8 cellular contexts compared by ENCODE assay signal in the genomic region with DNA sequence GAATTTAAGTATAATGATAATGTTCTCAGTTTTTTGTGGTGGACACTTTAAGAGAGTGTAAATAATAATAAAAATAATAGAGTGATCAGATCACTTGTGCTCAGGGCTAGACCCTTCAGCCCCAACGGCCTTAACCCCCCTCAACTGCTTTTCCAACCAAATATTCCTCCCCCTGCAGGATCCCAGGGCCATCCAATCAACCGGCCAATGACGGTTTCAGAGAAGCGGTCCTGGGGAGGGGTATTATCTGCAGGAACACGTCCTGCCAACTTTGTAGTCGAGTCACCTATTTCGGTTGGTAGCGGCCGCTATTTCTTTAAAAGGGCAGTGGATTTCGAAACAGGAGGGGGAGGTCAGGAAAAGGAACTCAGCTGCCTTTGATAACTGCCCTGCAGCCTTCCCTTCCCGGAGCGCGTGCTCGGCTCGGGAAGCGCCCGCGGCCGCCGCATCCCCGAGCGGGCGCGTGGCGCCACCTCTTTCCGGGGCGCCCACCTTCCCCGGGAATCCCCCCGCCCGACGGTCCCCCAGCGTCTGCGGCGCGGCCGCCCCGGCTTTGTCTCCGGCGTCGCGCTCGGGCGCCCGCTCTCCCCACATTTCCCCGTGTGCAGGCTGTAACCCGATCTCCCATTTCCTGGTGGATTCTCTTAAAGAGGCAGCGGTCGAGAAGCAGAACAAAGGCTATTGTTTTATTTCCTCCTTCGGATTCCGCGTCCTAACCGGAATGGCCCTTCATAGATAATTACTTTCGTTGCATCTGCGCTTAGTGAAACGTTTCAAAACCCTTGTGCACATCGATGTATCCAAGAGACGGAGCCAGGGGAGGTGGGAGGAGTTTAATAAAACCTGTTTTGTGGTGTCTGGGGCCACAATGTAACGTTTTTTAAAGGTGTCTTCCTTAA. TPM values are rescaled to one million over a fixed set of nuclear protein-coding genes. Genes with fewer than 3 reads are reported as not detected.
DNase-seq lines count a peak whose midpoint lies in the region; ATAC-seq and TF ChIP-seq lines count a peak whose summit lies in the region.

No MANE protein-coding gene starts in this region.

- H3K36me3 ChIP-seq in PC-9 (ENCODE audit: low read depth), result no peaks in the 10 kb centered on the region
- no peaks in the 10 kb centered on the region for H3K36me3 ChIP-seq in fibroblast of lung (ENCODE audit: control insufficient read depth, insufficient read depth, low read length)

- H3K4me3 Mint-ChIP-seq in naive thymus-derived CD8-positive, alpha-beta T cell, result peak overlapping the region; percentile 88 to 99 (median 96)

- H2AFZ ChIP-seq in PC-9, result peak overlapping the region; percentile 84
- peak overlapping the region; percentile 83 for H2AFZ ChIP-seq in fibroblast of lung (ENCODE audit: low read length)

- peaks cover 18% of the 10 kb centered on the region; the same call in 1 of the 2 replicates for H3F3A ChIP-seq in PC-9 (ENCODE audit: insufficient read depth, low read depth)

- H3K4me2 ChIP-seq in PC-9 (peak overlapping the region; percentile 88), fibroblast of lung (ENCODE audit: extremely low read depth, insufficient read depth, low read length) (peak overlapping the region; percentile 73)

- H3K27ac ChIP-seq in PC-9, result peak overlapping the region; percentile 99
- peak overlapping the region; percentile 88 for H3K27ac ChIP-seq in fibroblast of lung (ENCODE audit: insufficient read depth, low read length)

- BruUV-seq in PC-9 (replicated peaks; lab: Mats Ljungman, UMichigan), result TSS peak; percentile 86

- H3K27me3 Mint-ChIP-seq in naive thymus-derived CD8-positive, alpha-beta T cell, result no peaks in the 10 kb centered on the region

- H3K9me3 Mint-ChIP-seq in naive thymus-derived CD8-positive, alpha-beta T cell, result no peaks in the 10 kb centered on the region

- peak overlapping the region; percentile 92 to 98 (median 94) for H3K27ac Mint-ChIP-seq in naive thymus-derived CD8-positive, alpha-beta T cell

- CTCF ChIA-PET in PC-9 (lab: Charles Lee), result interaction anchor here (0.6 to 0.7 kb wide), 2 partner anchors 9 to 361 kb away, joined by 3 to 13 read pairs; no protein-coding TSS in a partner anchor

- TF ChIP-seq RAD21 in Ishikawa (IDR thresholded peaks at IDR 0.05; ENCODE audit: low read depth), result no peak

- H3K4me1 ChIP-seq in PC-9 (replicated peaks; ENCODE audit: insufficient read depth) (peaks cover 29% of the 10 kb centered on the region), fibroblast of lung (ENCODE audit: control insufficient read depth, extremely low read depth, insufficient read depth, low read length) (no peaks in the 10 kb centered on the region)

- H3K79me2 ChIP-seq in PC-9 (ENCODE audit: low read depth), result peaks cover 40% of the 10 kb centered on the region
- peaks cover 32% of the 10 kb centered on the region for H3K79me2 ChIP-seq in fibroblast of lung (ENCODE audit: control insufficient read depth, insufficient read depth, low read length)

- ATAC-seq in GM21576 (IDR thresholded peaks at IDR 0.05; ENCODE audit: unreplicated experiment), result peak; percentile 21
- ATAC-seq in naive thymus-derived CD8-positive, alpha-beta T cell, result peak; percentile 56 to 58
- peak; percentile 36 for ATAC-seq in stimulated activated naive CD8-positive, alpha-beta T cell treated with anti-CD3 and anti-CD28 coated beads, Interleukin-15, Interleukin-2, amounts not matched to agents 100 U/mL and 50 U/mL, for 24 hours

- no peaks in the 10 kb centered on the region for H3K9me2 ChIP-seq in PC-9 (ENCODE audit: insufficient read depth)

- peaks cover 0 to 4% (median 0%) of the 10 kb centered on the region in 3 donors for H3K36me3 Mint-ChIP-seq in naive thymus-derived CD8-positive, alpha-beta T cell

- peak; percentile 99 for DNase-seq in DMS53 treated with DMSO at 0.1 percent for 48 hours (lab: John Stamatoyannopoulos, UW; ENCODE audit: unreplicated experiment)
- peak; percentile 83 to 89 for DNase-seq in PC-9
- peak; percentile 10 to 63 for DNase-seq in activated T-helper 1 cell treated with anti-CD3 and anti-CD28 coated beads, Interleukin-2, amount 50 U/mL, for 16 hours (ENCODE audit: low read depth in 1 of 2, low spot score in 1 of 2)
- peak; percentile 86 to 88 for DNase-seq in fibroblast of lung (ENCODE audit: low read depth in 2 of 2)
- DNase-seq in naive thymus-derived CD8-positive, alpha-beta T cell, result peak; percentile 41 to 71 (median 60)
- peak; percentile 71 for DNase-seq in stimulated activated naive CD8-positive, alpha-beta T cell treated with anti-CD3 and anti-CD28 coated beads, Interleukin-15, Interleukin-2, amounts not matched to agents 100 U/mL and 50 U/mL, for 24 hours

- no peak; the same call in 1 of the 2 replicates for TF ChIP-seq EP300 in Ishikawa (IDR thresholded peaks at IDR 0.05; ENCODE audit: borderline replicate concordance)

- peak overlapping the region; percentile 83 for H3K9ac ChIP-seq in fibroblast of lung (ENCODE audit: insufficient read depth, low read length)

- 0 out of 2 replicates have a peak, but pooled peaks cover 11% of the 10 kb centered on the region for H3K9me3 ChIP-seq in PC-9 (ENCODE audit: insufficient read depth, low read depth)
- H3K9me3 ChIP-seq in fibroblast of lung (ENCODE audit: control insufficient read depth, insufficient read depth, low read depth, low read length), result no peaks in the 10 kb centered on the region

- peak overlapping the region; percentile 85 for H3K4me3 ChIP-seq in PC-9
- H3K4me3 ChIP-seq in fibroblast of lung (replicated peaks in 1 of 4; ENCODE audit: control extremely low read depth in 1 of 4, insufficient read depth in 1 of 4, low read depth in 3 of 4, low read length in 4 of 4), result peak overlapping the region; percentile 44 to 94 (median 81)

- POLR2A ChIA-PET in PC-9 (lab: Charles Lee; ENCODE audit: unreplicated experiment), result interaction anchor here (0.5 to 1.2 kb wide), 11 partner anchors 9 to 1077 kb away, joined by 3 to 15 read pairs (median 4); a partner anchor contains a TSS
- POLR2A ChIA-PET in naive thymus-derived CD8-positive, alpha-beta T cell (lab: Charles Lee), result interaction anchor here (0.9 to 1.9 kb wide), 4 partner anchors 10 to 384 kb away, joined by 3 to 7 read pairs (median 4); no protein-coding TSS in a partner anchor

- H3K4me1 Mint-ChIP-seq in naive thymus-derived CD8-positive, alpha-beta T cell, result peaks cover 17 to 40% (median 32%) of the 10 kb centered on the region in 4 donors

- TF ChIP-seq CTCF in PC-9 (conservative IDR thresholded peaks at IDR 0.05) (no peak), fibroblast of lung (conservative IDR thresholded peaks at IDR 0.05 in 1 of 2, IDR thresholded peaks at IDR 0.05 in 1 of 2; ENCODE audit: low read depth in 1 of 2, low read length in 2 of 2) (no peak)

- no peaks in the 10 kb centered on the region for H3K27me3 ChIP-seq in PC-9 (ENCODE audit: insufficient read depth, low read depth)
- H3K27me3 ChIP-seq in fibroblast of lung (ENCODE audit: control insufficient read depth, insufficient read depth, low read length), result no peaks in the 10 kb centered on the region

- intact Hi-C loops in PC-9 (cut with micrococcal nuclease; ENCODE audit: unreplicated experiment), result loop anchor here (1.0 to 2.0 kb wide), 8 partner anchors 26 to 385 kb away; no protein-coding TSS in a partner anchor

- peaks cover 4% of the 10 kb centered on the region; the same call in 1 of the 2 replicates for H4K20me1 ChIP-seq in PC-9 (ENCODE audit: insufficient read depth)
- no peaks in the 10 kb centered on the region for H4K20me1 ChIP-seq in fibroblast of lung (ENCODE audit: control insufficient read depth, extremely low read depth, insufficient read depth, low read length)

TF ChIP-seq in Ishikawa, 13 proteins besides CTCF, POLR2A, EP300 and RAD21 (continues in another document):
- TF ChIP-seq NFIC (IDR thresholded peaks at IDR 0.05) (no peak), FOXM1 (IDR thresholded peaks at IDR 0.05; ENCODE audit: borderline replicate concordance, low read depth) (no peak; the same call in 1 of the 2 replicates), CREB1 (IDR thresholded peaks at IDR 0.05; ENCODE audit: low read depth) (no peak), CEBPB (IDR thresholded peaks at IDR 0.05) (peak; percentile 98), TAF1 (IDR thresholded peaks at IDR 0.05; ENCODE audit: low read depth) (peak; percentile 43), ZBTB7A (IDR thresholded peaks at IDR 0.05; ENCODE audit: low read depth) (peak; percentile 83), EGR1 (IDR thresholded peaks at IDR 0.05) (no peak)
- TF ChIP-seq, protein P1, sequence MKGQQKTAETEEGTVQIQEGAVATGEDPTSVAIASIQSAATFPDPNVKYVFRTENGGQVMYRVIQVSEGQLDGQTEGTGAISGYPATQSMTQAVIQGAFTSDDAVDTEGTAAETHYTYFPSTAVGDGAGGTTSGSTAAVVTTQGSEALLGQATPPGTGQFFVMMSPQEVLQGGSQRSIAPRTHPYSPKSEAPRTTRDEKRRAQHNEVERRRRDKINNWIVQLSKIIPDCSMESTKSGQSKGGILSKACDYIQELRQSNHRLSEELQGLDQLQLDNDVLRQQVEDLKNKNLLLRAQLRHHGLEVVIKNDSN (IDR thresholded peaks at IDR 0.05), result no peak; the same call in 1 of the 2 replicates
- TF ChIP-seq, protein P2, sequence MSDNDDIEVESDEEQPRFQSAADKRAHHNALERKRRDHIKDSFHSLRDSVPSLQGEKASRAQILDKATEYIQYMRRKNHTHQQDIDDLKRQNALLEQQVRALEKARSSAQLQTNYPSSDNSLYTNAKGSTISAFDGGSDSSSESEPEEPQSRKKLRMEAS (IDR thresholded peaks at IDR 0.05), result peak; percentile 94

RNA-seq across cellular contexts. Expression of a gene that starts 0.7 kb away (rescaled TPM):
- total RNA-seq in PC-9 (2021) (52.1 and 62.8 TPM in 2 replicates), fibroblast of lung (3.6 and 4.3 TPM in 2 replicates)
- polyA plus RNA-seq in fibroblast of lung, result 4.5 and 8.9 TPM in 2 replicates
- 3.4 and 7.1 TPM in 2 replicates for polyA plus RNA-seq in fibroblast of lung (2012)
- polyA minus RNA-seq in fibroblast of lung (ENCODE audit: low replicate concordance), result 7.5 and 12.1 TPM in 2 replicates
- 10 to 100 TPM; 13.0 to 13.2 TPM for total RNA-seq in naive thymus-derived CD8-positive, alpha-beta T cell
- 1 to 10 TPM in 2 of 3 donors, under 1 TPM in 1; 0.94 to 2.2 (median 1.3) TPM for polyA plus RNA-seq in naive thymus-derived CD8-positive, alpha-beta T cell

Comparison
In these comparisons a context has a peak if more than half of its experiments do, and no peak if none do; other contexts are left out.
1. Peak in every context shown above with its lines: DNase-seq, ATAC-seq, H3K4me3 ChIP-seq and H3K27ac ChIP-seq.
2. DNase-seq: peak in every context shown above with its lines; median percentile 99 in DMS53 treated with DMSO at 0.1 percent for 48 hours; 87 in fibroblast of lung; 86 in PC-9; 71 in stimulated activated naive CD8-positive, alpha-beta T cell treated with anti-CD3 and anti-CD28 coated beads, Interleukin-15, Interleukin-2, amounts not matched to agents 100 U/mL and 50 U/mL, for 24 hours; 60 in naive thymus-derived CD8-positive, alpha-beta T cell; 36 in activated T-helper 1 cell treated with anti-CD3 and anti-CD28 coated beads, Interleukin-2, amount 50 U/mL, for 16 hours.